Comparison of ENCODE assay signal across 1 cellular context in the genomic region with DNA sequence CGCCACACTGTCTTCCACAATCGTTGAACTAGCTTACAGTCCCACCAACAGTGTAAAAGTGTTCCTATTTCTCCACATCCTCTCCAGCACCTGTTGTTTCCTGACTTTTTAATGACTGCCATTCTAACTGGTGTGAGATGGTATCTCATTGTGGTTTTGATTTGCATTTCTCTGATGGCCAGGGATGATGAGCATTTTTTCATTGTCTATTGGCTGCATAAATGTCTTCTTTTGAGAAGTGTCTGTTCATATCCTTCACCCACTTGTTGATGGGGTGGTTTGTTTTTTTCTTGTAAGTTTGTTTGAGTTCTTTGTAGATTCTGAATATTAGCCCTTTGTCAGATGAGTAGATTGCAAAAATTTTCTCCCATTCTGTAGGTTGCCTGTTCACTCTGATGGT.
TF ChIP-seq lines count a peak whose summit lies in the region.
"Not testable (repeated sequence)": the region's sequence is repeated elsewhere in the genome, so short reads cannot be mapped to it uniquely, and the experiment has no call there.

No MANE protein-coding gene starts in this region.

- CTCF ChIA-PET in HEK293 (lab: Yijun Ruan, JAX): not testable (repeated sequence)

- not testable (repeated sequence) for H3K4me1 ChIP-seq in HEK293 (ENCODE audit: control insufficient read depth, insufficient read depth, low read length)

- H3K9me3 ChIP-seq in HEK293 (ENCODE audit: control insufficient read depth, insufficient read depth, low read depth, low read length): not testable (repeated sequence)

- H3K4me3 ChIP-seq in HEK293 (ENCODE audit: low read depth, low read length): not testable (repeated sequence)

- not testable (repeated sequence) for H3K36me3 ChIP-seq in HEK293 (ENCODE audit: control insufficient read depth in 2 of 2, insufficient read depth in 1 of 2, low read length in 2 of 2)

- H3K27ac ChIP-seq in HEK293 (ENCODE audit: extremely low read depth, low read depth, low read length): not testable (repeated sequence)

- not testable (repeated sequence) for TF ChIP-seq CTCF in HEK293 (tag by site-specific recombination; IDR thresholded peaks at IDR 0.05)

- POLR2A ChIA-PET in HEK293 (lab: Yijun Ruan, JAX): not testable (repeated sequence)

TF ChIP-seq in HEK293, 187 proteins besides CTCF, POLR2A, EP300 and RAD21:
- TF ChIP-seq SCRT2 (tag by site-specific recombination; IDR thresholded peaks at IDR 0.05) (peak; percentile 87), SCRT1 (tag by site-specific recombination; IDR thresholded peaks at IDR 0.05; ENCODE audit: borderline replicate concordance) (0 out of 2 replicates have a peak, but pooled peaks have one; percentile 53)
